Comparison of ENCODE assay signal across 19 cellular contexts in the genomic region with DNA sequence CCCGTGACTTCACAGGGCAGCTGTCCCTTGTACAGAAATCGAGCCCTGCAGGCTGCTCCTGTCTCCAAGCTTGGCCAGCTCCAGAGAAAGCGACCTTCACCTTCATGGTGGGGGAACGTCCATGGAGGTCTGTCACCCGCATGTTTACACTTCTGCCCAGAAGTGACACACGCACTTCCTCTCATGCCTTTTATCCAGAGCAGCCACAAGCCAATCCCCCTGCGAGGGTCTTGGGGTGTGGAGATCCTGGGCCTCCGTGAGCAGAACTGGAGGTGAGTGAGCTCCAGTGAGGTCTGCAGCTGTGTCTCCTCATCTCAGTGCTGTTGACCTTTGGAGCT.
DNase-seq lines count a peak whose midpoint lies in the region; ATAC-seq, FAIRE-seq and TF ChIP-seq lines count a peak whose summit lies in the region.
"Had no signal": no experiment of that assay in that cellular context is flagged by ENCODE, and none has a peak within 500 bp of the region (broad histone marks: within the 10 kb centered on the region; RNA-seq: fewer than 3 reads in every experiment).

No MANE protein-coding gene starts in this region.

- H3K4me1 ChIP-seq in heart left ventricle (peaks cover 0 to 16% (median 13%) of the 10 kb centered on the region in 12 donors), GM12878 (ENCODE audit: control insufficient read depth, insufficient read depth, low read length) (peaks cover 11% of the 10 kb centered on the region), neuronal stem cell (ENCODE audit: control insufficient read depth in 2 of 2, insufficient read depth in 1 of 2, low read depth in 1 of 2, low read length in 2 of 2) (peaks cover 9 to 13% of the 10 kb centered on the region in 2 donors), mucosa of descending colon (ENCODE audit: low read depth) (no peaks in the 10 kb centered on the region)

- no peak overlapping the region for H4K8ac ChIP-seq in neuronal stem cell (ENCODE audit: low read depth, low read length)

- no peak for FAIRE-seq in GM12878 (lab: Jason Lieb, UNC)
- FAIRE-seq: K562 had no signal

- TF ChIP-seq RAD21 in GM12878 (IDR thresholded peaks at IDR 0.05; ENCODE audit: insufficient read depth, low read depth, low read length), result no peak

- no peak overlapping the region for H3K14ac ChIP-seq in neuronal stem cell (ENCODE audit: low read length)

- no peak for TF ChIP-seq CTCF in heart left ventricle (IDR thresholded peaks at IDR 0.05)
- TF ChIP-seq CTCF in GM12878 (IDR thresholded peaks at IDR 0.05 in 2 of 3, conservative IDR thresholded peaks at IDR 0.05 in 1 of 3; ENCODE audit: control insufficient read depth in 2 of 3, extremely low read depth in 1 of 3, insufficient read depth in 1 of 3, low read depth in 3 of 3, low read length in 3 of 3), result no peak
- no peak for TF ChIP-seq CTCF in mucosa of descending colon (IDR thresholded peaks at IDR 0.05)

- peak overlapping the region; percentile 44 for H3K18ac ChIP-seq in neuronal stem cell (ENCODE audit: low read length)

- RAD21 ChIA-PET in GM12878 (lab: Charles Lee; ENCODE audit: unreplicated experiment), result no interaction called here

- SMC1A ChIA-PET in GM12878 (lab: Charles Lee; ENCODE audit: uncharacterized antibody, unreplicated experiment), result no interaction called here

- no peak overlapping the region for H3K4ac ChIP-seq in neuronal stem cell (ENCODE audit: low read length)

- in situ Hi-C loops in GM12878 (cut with MboI), result no loop called here

- H2BK15ac ChIP-seq in neuronal stem cell (ENCODE audit: low read length), result peak overlapping the region; percentile 62

- H3K4me3 ChIP-seq in heart left ventricle, result no peak overlapping the region
- H3K4me3 ChIP-seq in GM12878, result no peak overlapping the region
- H3K4me3 ChIP-seq in neuronal stem cell (ENCODE audit: low read length in 2 of 2), result no peak overlapping the region
- no peak overlapping the region for H3K4me3 ChIP-seq in mucosa of descending colon
- H3K4me3 ChIP-seq: BLaER1, K562, SJCRH30 had no signal

- H3K9me3 ChIP-seq in heart left ventricle (no peaks in the 10 kb centered on the region), GM12878 (replicated peaks; ENCODE audit: control insufficient read depth, insufficient read depth, low read length) (no peaks in the 10 kb centered on the region), neuronal stem cell (replicated peaks in 1 of 2; ENCODE audit: control insufficient read depth in 2 of 2, insufficient read depth in 1 of 2, low read depth in 1 of 2, low read length in 2 of 2) (no peaks in the 10 kb centered on the region), mucosa of descending colon (no peaks in the 10 kb centered on the region)
- H3K9me3 ChIP-seq: BLaER1, SJCRH30 had no signal

- POLR2A ChIA-PET in GM12878 (lab: Charles Lee), result no interaction called here

- CTCF ChIA-PET in GM12878 (lab: Yijun Ruan, JAX), result no interaction called here

- no peak overlapping the region for H3K23ac ChIP-seq in neuronal stem cell (ENCODE audit: low read depth, low read length, poor library complexity)

- H2AFZ ChIP-seq in GM12878 (ENCODE audit: control insufficient read depth, low read depth, low read length) (no peak overlapping the region), neuronal stem cell (ENCODE audit: low read length) (no peak overlapping the region)

- WGBS in heart left ventricle, 4 donors, result 87 to 90% (median 89%) methylated on average over 8 of the region's 8 CpGs
- 39% methylated on average over 8 of the region's 8 CpGs for WGBS in GM12878 (ENCODE audit: insufficient coverage, insufficient replicate concordance, low lambda C conversion rate, missing lambda C conversion rate)
- WGBS in neuronal stem cell (ENCODE audit: extremely low coverage in 2 of 2, insufficient read length in 2 of 2, insufficient replicate concordance in 1 of 2), 2 donors, result no CpG with 5 or more reads among the region's 8 CpGs

- TF ChIP-seq EP300 in GM12878 (IDR thresholded peaks at IDR 0.05; ENCODE audit: borderline replicate concordance in 1 of 2, control insufficient read depth in 1 of 2, low read depth in 2 of 2, low read length in 2 of 2), result no peak

- H2AK5ac ChIP-seq in neuronal stem cell (ENCODE audit: low read depth, low read length), result peak overlapping the region; percentile 56

- no peak overlapping the region for H2BK5ac ChIP-seq in neuronal stem cell (ENCODE audit: low read length)

- H3K36me3 ChIP-seq in heart left ventricle (no peaks in the 10 kb centered on the region), GM12878 (ENCODE audit: control insufficient read depth in 2 of 2, insufficient read depth in 2 of 2, low read length in 1 of 2) (no peaks in the 10 kb centered on the region), neuronal stem cell (replicated peaks in 1 of 2; ENCODE audit: control insufficient read depth in 2 of 2, insufficient read depth in 2 of 2, low read length in 2 of 2) (no peaks in the 10 kb centered on the region), mucosa of descending colon (ENCODE audit: low read depth) (no peaks in the 10 kb centered on the region)
- H3K36me3 ChIP-seq: BLaER1, SJCRH30 had no signal

- BruUV-seq in GM12878 (replicated peaks; lab: Mats Ljungman, UMichigan), result no TSS peak

- H2BK12ac ChIP-seq in neuronal stem cell (ENCODE audit: low read length), result no peak overlapping the region

- H3K4me2 ChIP-seq in GM12878 (ENCODE audit: control insufficient read depth, insufficient read depth) (no peak overlapping the region; the same call in 1 of the 2 replicates), neuronal stem cell (ENCODE audit: insufficient read depth, low read length, poor library complexity, severe bottlenecking) (no peak overlapping the region)
- H3K4me2 ChIP-seq: BLaER1 had no signal

- no peak overlapping the region for H2BK120ac ChIP-seq in neuronal stem cell (ENCODE audit: low read depth, low read length)

- intact Hi-C loops in Right ventricle myocardium inferior (cut with DNase I), result no loop called here
- intact Hi-C loops in heart left ventricle (cut with DNase I), result no loop called here
- intact Hi-C loops in GM12878 (cut with micrococcal nuclease; ENCODE audit: unreplicated experiment), result no loop called here
- intact Hi-C loops in mucosa of descending colon (cut with DNase I, micrococcal nuclease), result no loop called here

- DNase-seq in Right ventricle myocardium inferior (ENCODE audit: missing footprints) (no peak), heart left ventricle (no peak), GM12878 (ENCODE audit: low read depth, low spot score) (no peak), neuronal stem cell (ENCODE audit: low spot score) (no peak), UCSD-AML1 (lab: John Stamatoyannopoulos, UW; ENCODE audit: unreplicated experiment) (no peak), iPS-NIHi11 (ENCODE audit: low spot score) (no peak), mucosa of descending colon (no peak)
- DNase-seq: CD8-positive, alpha-beta T cell; MV-4-11; NCI-H1417 treated with DMSO at 0.1 percent for 48 hours; NCI-H2029; NCI-H2171 treated with DMSO at 0.1 percent for 48 hours; NCI-H774; SJCRH30 had no signal

- peak; percentile 37 for ATAC-seq in Right ventricle myocardium inferior
- ATAC-seq in heart left ventricle, result no peak
- ATAC-seq in GM12878, result no peak
- ATAC-seq in GM21381 (IDR thresholded peaks at IDR 0.05; ENCODE audit: unreplicated experiment), result no peak
- ATAC-seq in mucosa of descending colon, result no peak
- ATAC-seq: CD8-positive, alpha-beta T cell had no signal

- H3K27me3 ChIP-seq in heart left ventricle, result no peaks in the 10 kb centered on the region
- H3K27me3 ChIP-seq in GM12878 (replicated peaks in 1 of 2; ENCODE audit: control insufficient read depth in 2 of 2, insufficient read depth in 2 of 2, low read length in 1 of 2), result no peaks in the 10 kb centered on the region; a peak in 1 of 4 replicates
- no peaks in the 10 kb centered on the region for H3K27me3 ChIP-seq in neuronal stem cell (ENCODE audit: control insufficient read depth in 3 of 3, insufficient read depth in 3 of 3, low read depth in 1 of 3, low read length in 3 of 3)
- H3K27me3 ChIP-seq: BLaER1, SJCRH30 had no signal

- H4K91ac ChIP-seq in neuronal stem cell (ENCODE audit: low read depth, low read length, poor library complexity), result no peak overlapping the region

- TF ChIP-seq POLR2A in heart left ventricle (IDR thresholded peaks at IDR 0.05) (no peak), GM12878 (IDR thresholded peaks at IDR 0.05; ENCODE audit: low read depth, low read length) (no peak)

- no peaks in the 10 kb centered on the region for H3K79me2 ChIP-seq in GM12878 (ENCODE audit: control insufficient read depth, insufficient read depth, low read length)

- H4K20me1 ChIP-seq in GM12878 (ENCODE audit: control insufficient read depth, insufficient read depth), result no peaks in the 10 kb centered on the region
- H4K20me1 ChIP-seq: BLaER1 had no signal

- H3K9ac ChIP-seq in GM12878 (ENCODE audit: control insufficient read depth, insufficient read depth, low read length), result no peak overlapping the region
- no peak overlapping the region for H3K9ac ChIP-seq in neuronal stem cell (ENCODE audit: low read depth, low read length, poor library complexity)
- H3K9ac ChIP-seq: BLaER1 had no signal

- H3K27ac ChIP-seq in heart left ventricle (peak overlapping the region in 1 of 12 donors; percentile 22), GM12878 (ENCODE audit: control insufficient read depth, insufficient read depth) (no peak overlapping the region), neuronal stem cell (replicated peaks; ENCODE audit: low read length) (no peak overlapping the region)
- H3K27ac ChIP-seq: 22Rv1, BLaER1, HL-60, SJCRH30 had no signal

- H3K79me1 ChIP-seq in neuronal stem cell (ENCODE audit: low read depth, low read length), result no peaks in the 10 kb centered on the region

TF ChIP-seq in GM12878, 131 proteins besides CTCF, POLR2A, EP300 and RAD21 (continues in another document):
- no peak for TF ChIP-seq ZNF217 (IDR thresholded peaks at IDR 0.05)
